Comparison of ENCODE assay signal across 17 cellular contexts in the genomic region with DNA sequence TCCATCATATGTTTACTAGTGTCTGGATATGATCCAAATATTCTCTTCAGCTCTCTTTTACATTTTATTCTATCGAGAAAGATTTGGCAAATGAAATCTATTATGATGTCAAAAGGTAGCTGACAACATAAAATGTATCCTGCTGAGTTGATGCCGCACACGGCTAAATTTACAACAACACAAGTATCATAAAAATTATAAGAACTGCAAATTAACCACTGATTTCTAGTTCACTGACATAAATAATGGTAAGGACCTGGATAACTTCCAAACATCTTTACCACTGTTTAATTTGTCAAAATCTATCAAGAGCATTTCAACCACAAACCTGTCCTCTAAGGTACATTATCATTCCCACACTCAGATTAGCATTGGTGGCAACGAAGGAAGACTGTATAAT.
DNase-seq lines count a peak whose midpoint lies in the region; ATAC-seq and TF ChIP-seq lines count a peak whose summit lies in the region.
"Had no signal": no experiment of that assay in that cellular context is flagged by ENCODE, and none has a peak within 500 bp of the region (broad histone marks: within the 10 kb centered on the region; RNA-seq: fewer than 3 reads in every experiment).

No MANE protein-coding gene starts in this region.

- no peak for ATAC-seq in SK-N-SH treated with all-trans-retinoic acid at 6 μM for 48 hours
- ATAC-seq: PC-3 had no signal

- DNase-seq in SK-N-SH (no peak), NCI-H128 (lab: John Stamatoyannopoulos, UW; ENCODE audit: unreplicated experiment) (peak; percentile 42), cerebellum (ENCODE audit: low spot score) (peak; percentile 6), type B pancreatic cell (ENCODE audit: extremely low spot score, unreplicated experiment) (no peak), NAMALWA (ENCODE audit: low spot score) (no peak), coronary artery (ENCODE audit: low spot score) (no peak)
- no peak for DNase-seq in stimulated activated CD4-positive, alpha-beta T cell treated with anti-CD3 and anti-CD28 coated beads, Interleukin-1b, Interleukin-23, amount 100 ng/mL, for 48 hours
- DNase-seq: GF-D8, GM23248, HCEC 1CT, NCI-H146, NCI-H510A treated with DMSO at 0.1 percent for 48 hours, PC-3 had no signal

- TF ChIP-seq CTCF in SK-N-SH (IDR thresholded peaks at IDR 0.05) = no peak
- no peak for TF ChIP-seq CTCF in type B pancreatic cell (conservative IDR thresholded peaks at IDR 0.05)
- TF ChIP-seq CTCF in coronary artery (IDR thresholded peaks at IDR 0.05) = no peak

- no peak overlapping the region for H3K4me2 ChIP-seq in SK-N-SH
- H3K4me2 ChIP-seq: BLaER1 had no signal

- peaks cover 7% of the 10 kb centered on the region for H3K9me3 Mint-ChIP-seq in type B pancreatic cell

- no peaks in the 10 kb centered on the region for H3K27me3 Mint-ChIP-seq in type B pancreatic cell

- H3K27ac Mint-ChIP-seq in type B pancreatic cell = peak overlapping the region; percentile 10

- peaks cover 0 to 12% of the 10 kb centered on the region in 2 experiments; a peak in 1 of 4 replicates for H3K4me1 ChIP-seq in SK-N-SH (ENCODE audit: control insufficient read depth in 1 of 2, insufficient read depth in 2 of 2, low read depth in 1 of 2, low read length in 1 of 2)
- H3K4me1 ChIP-seq: BLaER1 had no signal

- no peak overlapping the region for H3K4me3 ChIP-seq in SK-N-SH (ENCODE audit: low read depth in 2 of 2, low read length in 1 of 2)
- no peak overlapping the region for H3K4me3 ChIP-seq in coronary artery
- H3K4me3 ChIP-seq: BLaER1, GM23248 had no signal

- H3K9ac ChIP-seq in SK-N-SH = no peak overlapping the region
- H3K9ac ChIP-seq: BLaER1, GM23248 had no signal

- H3K27ac ChIP-seq in SK-N-SH (ENCODE audit: low read depth in 2 of 2, low read length in 1 of 2) (no peak overlapping the region), coronary artery (no peak overlapping the region)
- H3K27ac ChIP-seq: BLaER1, GM23248, HL-60, RWPE1 had no signal

- CTCF ChIA-PET in SK-N-SH (lab: Yijun Ruan, JAX) = no interaction called here

- peaks cover 0 to 19% of the 10 kb centered on the region in 2 experiments for H3K36me3 ChIP-seq in SK-N-SH (replicated peaks in 1 of 2; ENCODE audit: control insufficient read depth in 1 of 2, insufficient read depth in 2 of 2, low read length in 1 of 2)
- H3K36me3 ChIP-seq: BLaER1 had no signal

- H3K9me3 ChIP-seq in SK-N-SH = no peaks in the 10 kb centered on the region

- H3F3A ChIP-seq in SK-N-SH (replicated peaks; ENCODE audit: insufficient read depth) = peaks cover 27% of the 10 kb centered on the region

- WGBS in SK-N-SH (ENCODE audit: low lambda C conversion rate) = 77% methylated on average over 4 of the region's 4 CpGs

- H3K27me3 ChIP-seq in SK-N-SH (ENCODE audit: insufficient read depth) = no peaks in the 10 kb centered on the region
- H3K27me3 ChIP-seq: BLaER1 had no signal

- no peaks in the 10 kb centered on the region for H4K20me1 ChIP-seq in SK-N-SH (ENCODE audit: insufficient read depth)
- H4K20me1 ChIP-seq: BLaER1 had no signal

- no peak for TF ChIP-seq EP300 in SK-N-SH (IDR thresholded peaks at IDR 0.05; ENCODE audit: borderline replicate concordance in 1 of 2, low read depth in 1 of 2, low read length in 1 of 2)

- H3K9me2 ChIP-seq in SK-N-SH = no peaks in the 10 kb centered on the region

- H3K4me3 Mint-ChIP-seq in type B pancreatic cell = no peak overlapping the region

- no peak for TF ChIP-seq RAD21 in SK-N-SH (IDR thresholded peaks at IDR 0.05; ENCODE audit: low read length)

- peaks cover 75% of the 10 kb centered on the region for H3K79me2 ChIP-seq in SK-N-SH (ENCODE audit: insufficient read depth)

- peaks cover 24% of the 10 kb centered on the region for H3K36me3 Mint-ChIP-seq in type B pancreatic cell

- POLR2A ChIA-PET in SK-N-SH (lab: Yijun Ruan, JAX) = no interaction called here

- no peak overlapping the region for H2AFZ ChIP-seq in SK-N-SH (ENCODE audit: low read depth)
- H2AFZ ChIP-seq: GM23248 had no signal

- peaks cover 4% of the 10 kb centered on the region for H3K4me1 Mint-ChIP-seq in type B pancreatic cell (ENCODE audit: unreplicated experiment)

TF ChIP-seq in SK-N-SH, 30 proteins besides CTCF, POLR2A, EP300 and RAD21:
- TF ChIP-seq MEF2A (IDR thresholded peaks at IDR 0.05; ENCODE audit: borderline replicate concordance, low read depth) = no peak
- TF ChIP-seq, protein P1, sequence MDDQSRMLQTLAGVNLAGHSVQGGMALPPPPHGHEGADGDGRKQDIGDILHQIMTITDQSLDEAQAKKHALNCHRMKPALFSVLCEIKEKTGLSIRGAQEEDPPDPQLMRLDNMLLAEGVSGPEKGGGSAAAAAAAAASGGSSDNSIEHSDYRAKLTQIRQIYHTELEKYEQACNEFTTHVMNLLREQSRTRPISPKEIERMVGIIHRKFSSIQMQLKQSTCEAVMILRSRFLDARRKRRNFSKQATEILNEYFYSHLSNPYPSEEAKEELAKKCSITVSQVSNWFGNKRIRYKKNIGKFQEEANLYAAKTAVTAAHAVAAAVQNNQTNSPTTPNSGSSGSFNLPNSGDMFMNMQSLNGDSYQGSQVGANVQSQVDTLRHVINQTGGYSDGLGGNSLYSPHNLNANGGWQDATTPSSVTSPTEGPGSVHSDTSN (IDR thresholded peaks at IDR 0.05) = no peak
- TF ChIP-seq TCF12 (IDR thresholded peaks at IDR 0.05) = 0 out of 2 replicates have a peak, but pooled peaks have one; percentile 14

TF ChIP-seq in SK-N-SH treated with all-trans-retinoic acid at 6 μM for 48 hours, 23 proteins besides CTCF, POLR2A, EP300 and RAD21:
- TF ChIP-seq, protein P2, sequence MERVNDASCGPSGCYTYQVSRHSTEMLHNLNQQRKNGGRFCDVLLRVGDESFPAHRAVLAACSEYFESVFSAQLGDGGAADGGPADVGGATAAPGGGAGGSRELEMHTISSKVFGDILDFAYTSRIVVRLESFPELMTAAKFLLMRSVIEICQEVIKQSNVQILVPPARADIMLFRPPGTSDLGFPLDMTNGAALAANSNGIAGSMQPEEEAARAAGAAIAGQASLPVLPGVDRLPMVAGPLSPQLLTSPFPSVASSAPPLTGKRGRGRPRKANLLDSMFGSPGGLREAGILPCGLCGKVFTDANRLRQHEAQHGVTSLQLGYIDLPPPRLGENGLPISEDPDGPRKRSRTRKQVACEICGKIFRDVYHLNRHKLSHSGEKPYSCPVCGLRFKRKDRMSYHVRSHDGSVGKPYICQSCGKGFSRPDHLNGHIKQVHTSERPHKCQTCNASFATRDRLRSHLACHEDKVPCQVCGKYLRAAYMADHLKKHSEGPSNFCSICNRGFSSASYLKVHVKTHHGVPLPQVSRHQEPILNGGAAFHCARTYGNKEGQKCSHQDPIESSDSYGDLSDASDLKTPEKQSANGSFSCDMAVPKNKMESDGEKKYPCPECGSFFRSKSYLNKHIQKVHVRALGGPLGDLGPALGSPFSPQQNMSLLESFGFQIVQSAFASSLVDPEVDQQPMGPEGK (CRISPR knock-in tag; IDR thresholded peaks at IDR 0.05; ENCODE audit: borderline replicate concordance) = no peak
- no peak for TF ChIP-seq ESRRG (CRISPR knock-in tag; IDR thresholded peaks at IDR 0.05)
- TF ChIP-seq ZFP30 (CRISPR knock-in tag; IDR thresholded peaks at IDR 0.05) = no peak

Comparison
In these comparisons a context has a peak if more than half of its experiments do, and no peak if none do; other contexts are left out.
1. DNase-seq: peak in NCI-H128 (single experiment) and cerebellum (single experiment); none in SK-N-SH (single experiment), type B pancreatic cell (single experiment), NAMALWA (single experiment), coronary artery (single experiment) and stimulated activated CD4-positive, alpha-beta T cell treated with anti-CD3 and anti-CD28 coated beads, Interleukin-1b, Interleukin-23, amount 100 ng/mL, for 48 hours (single experiment).